Comparison of ENCODE assay signal across 3 cellular contexts in the genomic region with DNA sequence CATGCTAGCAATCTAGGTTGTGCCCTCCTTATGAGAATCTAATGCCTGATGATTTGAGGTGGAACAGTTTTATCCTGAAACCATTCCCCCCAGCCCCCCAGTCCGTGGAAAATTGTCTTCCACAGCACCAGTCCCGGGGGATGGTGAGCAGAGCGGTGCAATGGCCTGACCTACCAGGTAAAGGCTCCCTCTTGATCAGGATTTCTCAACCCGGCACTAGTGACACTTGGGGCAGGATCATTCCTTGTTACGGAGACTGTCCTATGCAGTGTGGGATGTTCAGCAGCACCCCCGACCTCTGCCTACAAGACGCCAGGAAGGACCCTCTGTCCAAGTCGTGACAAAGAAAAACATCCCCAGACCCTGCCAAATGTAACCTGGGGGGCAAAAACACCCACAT. TPM values are rescaled to one million over a fixed set of nuclear protein-coding genes. Genes with fewer than 3 reads are reported as not detected.
"Had no signal": no experiment of that assay in that cellular context is flagged by ENCODE, and none has a peak within 500 bp of the region (broad histone marks: within the 10 kb centered on the region; RNA-seq: fewer than 3 reads in every experiment).

No MANE protein-coding gene starts in this region.

RNA-seq across cellular contexts. Expression of gene LGALS9B, which starts 34.0 kb away (rescaled TPM):
- total RNA-seq: LHCN-M2, M059J, MCF 10A had no signal
